ENCODE assay signal across 8 cellular contexts in genomic region chr12:68609955-68610434, GRCh38. TPM values are rescaled to one million over a fixed set of nuclear protein-coding genes. Genes with fewer than 3 reads are reported as not detected.
DNase-seq lines count a peak whose midpoint lies in the region; ATAC-seq and TF ChIP-seq lines count a peak whose summit lies in the region.

No MANE protein-coding gene starts in this region.

- peak overlapping the region; percentile 83 for H3K4me3 ChIP-seq in Karpas-422 (ENCODE audit: low read length)
- peak overlapping the region; percentile 26 to 88 (median 54) for H3K4me3 ChIP-seq in adrenal gland
- H3K4me3 ChIP-seq in iPS-20b (ENCODE audit: low read length) = peak overlapping the region; percentile 89
- peak overlapping the region; percentile 74 to 91 (median 80) for H3K4me3 ChIP-seq in subcutaneous abdominal adipose tissue (ENCODE audit: low read depth in 1 of 5, low read length in 5 of 5)

- peak overlapping the region; percentile 99 for H3K4me2 ChIP-seq in Karpas-422 (ENCODE audit: low read depth, low read length, poor library complexity, severe bottlenecking)

- H3K4me1 Mint-ChIP-seq in CD4-positive, alpha-beta T cell (ENCODE audit: low read depth) = peaks cover 38% of the 10 kb centered on the region

- H3K36me3 Mint-ChIP-seq in CD4-positive, alpha-beta T cell (ENCODE audit: low read depth) = peaks cover 36% of the 10 kb centered on the region

- 4 to 11% (median 8%) methylated on average over 12 to 13 of the region's 13 CpGs for WGBS in adrenal gland, 4 donors

- H3K4me1 ChIP-seq in Karpas-422 (ENCODE audit: low read length) = peaks cover 41% of the 10 kb centered on the region
- peaks cover 21 to 32% of the 10 kb centered on the region in 2 donors for H3K4me1 ChIP-seq in adrenal gland (replicated peaks in 1 of 2)
- peaks cover 28% of the 10 kb centered on the region for H3K4me1 ChIP-seq in iPS-20b (ENCODE audit: insufficient read depth, low read length)
- H3K4me1 ChIP-seq in subcutaneous abdominal adipose tissue (ENCODE audit: control insufficient read depth in 5 of 5, insufficient read depth in 5 of 5, low read length in 5 of 5) = peaks cover 6 to 37% (median 33%) of the 10 kb centered on the region in 5 donors

- no peaks in the 10 kb centered on the region for H3K9me3 ChIP-seq in CD4-positive, alpha-beta T cell (ENCODE audit: control insufficient read depth, low read length)
- H3K9me3 ChIP-seq in Karpas-422 (ENCODE audit: low read length) = no peaks in the 10 kb centered on the region
- no peaks in the 10 kb centered on the region for H3K9me3 ChIP-seq in adrenal gland (replicated peaks in 1 of 3)
- H3K9me3 ChIP-seq in iPS-20b (ENCODE audit: insufficient read depth, low read depth, low read length) = no peaks in the 10 kb centered on the region
- no peaks in the 10 kb centered on the region for H3K9me3 ChIP-seq in subcutaneous abdominal adipose tissue (ENCODE audit: control insufficient read depth in 5 of 5, low read length in 5 of 5)

- peak overlapping the region; percentile 94 for H3K27ac Mint-ChIP-seq in CD4-positive, alpha-beta T cell

- ATAC-seq in CD4-positive, alpha-beta T cell (ENCODE audit: poor library complexity) = no peak
- ATAC-seq in HG03565 (IDR thresholded peaks at IDR 0.05; ENCODE audit: unreplicated experiment) (no peak), GM21723 (IDR thresholded peaks at IDR 0.05; ENCODE audit: unreplicated experiment) (no peak)

- H3K9ac ChIP-seq in Karpas-422 (ENCODE audit: low read length) = peak overlapping the region; percentile 91
- H3K9ac ChIP-seq in iPS-20b (ENCODE audit: low read depth, low read length) = peak overlapping the region; percentile 95
- peak overlapping the region; percentile 65 to 94 (median 85) for H3K9ac ChIP-seq in subcutaneous abdominal adipose tissue (ENCODE audit: low read length in 5 of 5)

- H3K79me2 ChIP-seq in Karpas-422 (ENCODE audit: low read length) = peaks cover 38% of the 10 kb centered on the region

- peak overlapping the region; percentile 90 for H3K4me3 Mint-ChIP-seq in CD4-positive, alpha-beta T cell

- peak overlapping the region; percentile 98 for H2AFZ ChIP-seq in Karpas-422 (ENCODE audit: low read length)

- H3K27me3 Mint-ChIP-seq in CD4-positive, alpha-beta T cell = no peaks in the 10 kb centered on the region

- TF ChIP-seq CTCF in CD4-positive, alpha-beta T cell (IDR thresholded peaks at IDR 0.05) = no peak
- no peak for TF ChIP-seq CTCF in adrenal gland (IDR thresholded peaks at IDR 0.05)

- CTCF ChIA-PET in CD4-positive, alpha-beta T cell (lab: Charles Lee) = interaction anchor here (0.6 to 2.2 kb wide), 4 partner anchors 23 to 436 kb away, joined by 3 to 6 read pairs (median 4); partner anchors contain the start of gene MDM2

- no peaks in the 10 kb centered on the region for H3K27me3 ChIP-seq in CD4-positive, alpha-beta T cell (ENCODE audit: control insufficient read depth, insufficient read depth, low read length)
- no peaks in the 10 kb centered on the region for H3K27me3 ChIP-seq in Karpas-422 (ENCODE audit: low read length)
- no peaks in the 10 kb centered on the region for H3K27me3 ChIP-seq in adrenal gland
- no peaks in the 10 kb centered on the region for H3K27me3 ChIP-seq in iPS-20b (ENCODE audit: insufficient read depth, low read length)
- no peaks in the 10 kb centered on the region for H3K27me3 ChIP-seq in subcutaneous abdominal adipose tissue (ENCODE audit: control insufficient read depth in 5 of 5, insufficient read depth in 4 of 5, low read length in 5 of 5)

- POLR2A ChIA-PET in CD4-positive, alpha-beta T cell (lab: Charles Lee) = interaction anchor here (0.7 to 5.9 kb wide), 44 partner anchors 8 to 1341 kb away, joined by 3 to 119 read pairs (median 6); partner anchors contain the start of genes CAND1, DYRK2, MDM1 and MDM2

- intact Hi-C loops in CD4-positive, alpha-beta T cell (cut with DNase I, micrococcal nuclease) = loop anchor here (2.0 to 10.0 kb wide), 8 partner anchors 19 to 195 kb away; partner anchors contain the start of genes SLC35E3 (in 2 of the 2) and MDM2 (in 1 of the 2)
- intact Hi-C loops in adrenal gland (cut with DNase I) = loop anchor here in 1 of 2 donors (5.0 to 10.0 kb wide), 2 partner anchors 75 to 248 kb away; partner anchors contain the start of gene NUP107

- peak overlapping the region; percentile 91 for H3K27ac ChIP-seq in CD4-positive, alpha-beta T cell (ENCODE audit: low read depth, low read length)
- H3K27ac ChIP-seq in Karpas-422 (ENCODE audit: low read length) = peak overlapping the region; percentile 75
- H3K27ac ChIP-seq in adrenal gland = peak overlapping the region; percentile 58 to 99 (median 94)
- peak overlapping the region; percentile 99 for H3K27ac ChIP-seq in iPS-20b (ENCODE audit: low read length)
- H3K27ac ChIP-seq in subcutaneous abdominal adipose tissue (ENCODE audit: low read depth, low read length) = peak overlapping the region; percentile 97

- peaks cover 28% of the 10 kb centered on the region for H4K20me1 ChIP-seq in Karpas-422 (ENCODE audit: insufficient read depth, low read depth, low read length)

- peaks cover 5% of the 10 kb centered on the region; the same call in 1 of the 2 replicates for H3K36me3 ChIP-seq in Karpas-422 (ENCODE audit: insufficient read depth, low read length)
- H3K36me3 ChIP-seq in adrenal gland (replicated peaks in 1 of 2) = no peaks in the 10 kb centered on the region
- no peaks in the 10 kb centered on the region for H3K36me3 ChIP-seq in iPS-20b (ENCODE audit: insufficient read depth, low read depth, low read length)
- no peaks in the 10 kb centered on the region for H3K36me3 ChIP-seq in subcutaneous abdominal adipose tissue (ENCODE audit: control insufficient read depth in 5 of 5, insufficient read depth in 5 of 5, low read length in 5 of 5)

- H3K9me2 ChIP-seq in Karpas-422 (replicated peaks; ENCODE audit: insufficient read depth, low read length) = no peaks in the 10 kb centered on the region

- DNase-seq in CD4-positive, alpha-beta T cell = no peak
- peak; percentile 70 for DNase-seq in Karpas-422
- DNase-seq in adrenal gland = peak in 1 of 7 donors; percentile 31
- no peak for DNase-seq in hippocampal formation (lab: John Stamatoyannopoulos, UW)

- H3K9me3 Mint-ChIP-seq in CD4-positive, alpha-beta T cell = no peaks in the 10 kb centered on the region

- no peak for TF ChIP-seq POLR2A in adrenal gland (IDR thresholded peaks at IDR 0.05)

RNA-seq across cellular contexts. Expression of gene RAP1B, which starts 0.7 kb away (rescaled TPM):
- 100 to 1,000 TPM; 256 to 261 TPM for total RNA-seq in CD4-positive, alpha-beta T cell
- total RNA-seq in Karpas-422 (2014; rRNA removed; shearing (Covaris generic); ENCODE audit: low replicate concordance) = 95.4 and 153 TPM in 2 replicates
- total RNA-seq in adrenal gland = 100 to 1,000 TPM; 113 to 302 (median 168) TPM
- polyA plus RNA-seq in adrenal gland = 100 to 1,000 TPM in 1 of 3 donors, 10 to 100 TPM in 2; 74.6 to 264 (median 80.3) TPM
